Comparison of ENCODE assay signal across 8 cellular contexts in the genomic region with DNA sequence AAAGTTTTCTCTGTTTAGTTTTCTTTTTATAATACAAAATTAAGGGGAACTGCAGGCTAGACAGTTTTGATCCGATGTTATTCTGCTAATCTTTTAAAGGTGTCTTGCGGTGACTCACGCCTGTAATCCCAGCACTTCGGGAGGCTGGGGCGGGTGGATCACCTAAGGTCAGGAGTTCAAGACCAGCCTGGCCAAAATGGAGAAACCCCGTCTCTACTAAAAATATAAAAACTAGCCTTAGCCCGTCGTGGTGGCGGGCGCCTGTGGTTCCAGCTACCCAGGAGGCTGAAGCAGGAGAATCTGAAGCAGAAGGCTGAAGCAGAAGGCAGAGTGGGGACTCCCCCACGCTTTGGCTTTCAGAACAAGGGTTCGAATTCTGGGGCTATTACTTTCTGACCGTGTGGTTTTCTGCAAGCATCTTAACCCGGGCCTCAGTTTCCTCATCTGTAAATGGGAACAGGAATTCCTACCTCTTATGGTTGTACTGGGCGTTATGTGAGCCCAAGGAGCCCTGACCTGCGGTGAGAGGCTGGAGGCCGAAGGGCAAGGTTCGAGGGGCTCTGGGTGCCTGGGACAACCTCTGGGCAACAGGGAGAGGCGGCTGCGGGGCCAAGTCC. TPM values are rescaled to one million over a fixed set of nuclear protein-coding genes. Genes with fewer than 3 reads are reported as not detected.
DNase-seq lines count a peak whose midpoint lies in the region; ATAC-seq and TF ChIP-seq lines count a peak whose summit lies in the region.

No MANE protein-coding gene starts in this region.

- H2AFZ ChIP-seq in mesenchymal stem cell (ENCODE audit: low read depth, low read length), result peak overlapping the region; percentile 85

- peaks cover 6% of the 10 kb centered on the region for H3K9me3 ChIP-seq in mesenchymal stem cell (ENCODE audit: control insufficient read depth, low read length)
- H3K9me3 ChIP-seq in uterus, result no peaks in the 10 kb centered on the region

- H3K14ac ChIP-seq in mesenchymal stem cell (ENCODE audit: low read length in 2 of 2), result peak overlapping the region in 1 of 2 experiments; percentile 93

- H3K27ac ChIP-seq in brain microvascular endothelial cell (peak overlapping the region; percentile 79), mesenchymal stem cell (ENCODE audit: low read length, poor library complexity, severe bottlenecking) (peak overlapping the region; percentile 79), uterus (peak overlapping the region; percentile 78 to 89)

- H3K79me1 ChIP-seq in mesenchymal stem cell (replicated peaks; ENCODE audit: low read length, poor library complexity, severe bottlenecking), result peaks cover 20% of the 10 kb centered on the region

- H3K18ac ChIP-seq in mesenchymal stem cell (ENCODE audit: low read depth in 1 of 2, low read length in 2 of 2), result peak overlapping the region; percentile 56 to 95

- WGBS in mesenchymal stem cell, result 83% methylated on average over 19 of the region's 20 CpGs

- peak overlapping the region; percentile 99 for H3K9ac ChIP-seq in mesenchymal stem cell (ENCODE audit: low read length)

- H2AK5ac ChIP-seq in mesenchymal stem cell (ENCODE audit: low read length, severe bottlenecking), result peak overlapping the region; percentile 85

- H2BK12ac ChIP-seq in mesenchymal stem cell (ENCODE audit: low read length in 2 of 2), result no peak overlapping the region

- H2BK120ac ChIP-seq in mesenchymal stem cell (ENCODE audit: low read depth, low read length), result peak overlapping the region; percentile 24

- H3K4me1 ChIP-seq in mesenchymal stem cell (ENCODE audit: control insufficient read depth, insufficient read depth, low read depth, low read length) (peaks cover 14% of the 10 kb centered on the region), uterus (peaks cover 0 to 11% of the 10 kb centered on the region in 2 donors)

- H2BK15ac ChIP-seq in mesenchymal stem cell (ENCODE audit: low read depth, poor library complexity, severe bottlenecking), result no peak overlapping the region

- no peak overlapping the region for H2BK5ac ChIP-seq in mesenchymal stem cell (ENCODE audit: low read depth, low read length, poor library complexity, severe bottlenecking)

- ATAC-seq in Right ventricle myocardium inferior (no peak), Right ventricle myocardium superior (ENCODE audit: poor library complexity) (no peak), HG03442 (IDR thresholded peaks at IDR 0.05; ENCODE audit: unreplicated experiment) (no peak)

- TF ChIP-seq POLR2A in uterus (IDR thresholded peaks at IDR 0.05), result no peak

- peak overlapping the region; percentile 62 for H4K91ac ChIP-seq in mesenchymal stem cell (ENCODE audit: low read length)

- DNase-seq in Right ventricle myocardium inferior (ENCODE audit: missing footprints) (peak; percentile 66), Right ventricle myocardium superior (no peak), brain microvascular endothelial cell (no peak), mesenchymal stem cell (no peak), uterus (no peak)
- no peak for DNase-seq in stimulated activated CD4-positive, alpha-beta T cell treated with anti-CD3 and anti-CD28 coated beads, Interleukin-4, amount 100 ng/mL, for 1 hour
- no peak for DNase-seq in stimulated activated CD4-positive, alpha-beta T cell treated with anti-CD3 and anti-CD28 coated beads, Interleukin-4, amount 100 ng/mL, for 4 hours

- no peaks in the 10 kb centered on the region for H3K36me3 ChIP-seq in brain microvascular endothelial cell (replicated peaks)
- peaks cover 8 to 10% of the 10 kb centered on the region in 2 experiments for H3K36me3 ChIP-seq in mesenchymal stem cell (ENCODE audit: control insufficient read depth in 1 of 2, insufficient read depth in 2 of 2, low read depth in 1 of 2, low read length in 2 of 2)
- H3K36me3 ChIP-seq in uterus, result no peaks in the 10 kb centered on the region

- peak overlapping the region; percentile 90 for H3K4ac ChIP-seq in mesenchymal stem cell (ENCODE audit: low read depth in 1 of 2, low read length in 2 of 2)

- H3K4me3 ChIP-seq in brain microvascular endothelial cell (ENCODE audit: low read depth, low read length), result peak overlapping the region; percentile 84
- peak overlapping the region; percentile 63 to 95 for H3K4me3 ChIP-seq in mesenchymal stem cell (ENCODE audit: insufficient read depth in 1 of 2, low read depth in 1 of 2, low read length in 2 of 2)
- H3K4me3 ChIP-seq in uterus, result peak overlapping the region; percentile 64 to 81

- peak overlapping the region; percentile 88 for H3K4me2 ChIP-seq in mesenchymal stem cell (ENCODE audit: low read length, poor library complexity, severe bottlenecking)

- TF ChIP-seq CTCF in brain microvascular endothelial cell (IDR thresholded peaks at IDR 0.05; ENCODE audit: low read depth, low read length, missing control alignments), result no peak
- TF ChIP-seq CTCF in uterus (IDR thresholded peaks at IDR 0.05), result no peak

- H4K8ac ChIP-seq in mesenchymal stem cell (ENCODE audit: low read length), result peak overlapping the region; percentile 88

- no peaks in the 10 kb centered on the region for H3K27me3 ChIP-seq in brain microvascular endothelial cell (replicated peaks)
- peaks cover 3 to 6% of the 10 kb centered on the region in 2 experiments for H3K27me3 ChIP-seq in mesenchymal stem cell (ENCODE audit: control insufficient read depth in 1 of 2, insufficient read depth in 1 of 2, low read length in 2 of 2)
- H3K27me3 ChIP-seq in uterus, result no peaks in the 10 kb centered on the region

- in situ Hi-C loops in brain microvascular endothelial cell (cut with HindIII; ENCODE audit: low pct_ligation_motif_present, low sequenced_read_pairs), result no loop called here

- H3K23ac ChIP-seq in mesenchymal stem cell (ENCODE audit: low read length in 2 of 2), result peak overlapping the region in 1 of 2 experiments; percentile 14

- intact Hi-C loops in Right ventricle myocardium inferior (cut with DNase I) (no loop called here), Right ventricle myocardium superior (cut with DNase I) (no loop called here), uterus (cut with DNase I; ENCODE audit: low total_unique reads) (no loop called here)

RNA-seq across cellular contexts. Expression of gene KATNB1, which starts 1.2 kb away (rescaled TPM):
- total RNA-seq in Right ventricle myocardium inferior (8.5 TPM), Right ventricle myocardium superior (9.4 TPM), uterus (10 to 100 TPM; 13.3 to 27.4 (median 18.1) TPM)
- polyA plus RNA-seq in mesenchymal stem cell (2013, experiment 1 of 2), result 9.7 TPM
- 9.8 TPM for polyA plus RNA-seq in mesenchymal stem cell (2013, experiment 2 of 2)

RNA-seq across cellular contexts. Expression of gene DRC7, which starts 39.8 kb away (rescaled TPM):
- total RNA-seq in Right ventricle myocardium inferior (not detected), Right ventricle myocardium superior (not detected), uterus (1 to 10 TPM in 1 of 4 donors, under 1 TPM in 1, not detected in 2; 0.18 to 5.4 TPM)
- not detected for polyA plus RNA-seq in mesenchymal stem cell (2013, experiment 1 of 2)
- polyA plus RNA-seq in mesenchymal stem cell (2013, experiment 2 of 2), result not detected
